ENCODE assay signal across 1 cellular context in the genomic region with DNA sequence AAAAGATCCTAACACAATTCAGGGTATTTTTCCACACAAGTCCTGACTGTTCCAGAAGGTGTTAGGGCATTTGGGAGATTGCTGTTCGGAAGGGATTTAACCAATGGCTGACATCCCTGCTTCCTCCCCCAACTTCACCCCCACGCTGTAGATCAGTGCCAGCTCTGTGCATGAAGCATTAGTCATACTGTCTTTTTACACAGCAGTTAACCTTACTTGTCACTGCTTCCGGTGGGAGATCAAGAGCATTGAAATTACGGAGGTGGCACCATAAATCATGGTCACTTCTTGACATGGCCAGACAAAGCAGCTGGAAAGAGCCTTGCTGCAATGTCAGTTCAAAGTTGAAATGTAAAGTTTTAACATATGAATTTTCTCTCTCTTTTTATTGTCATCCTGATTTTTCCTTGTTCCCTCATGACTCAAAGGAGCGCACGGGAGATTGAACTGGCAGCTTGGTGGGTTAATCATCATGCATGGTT.
TF ChIP-seq lines count a peak whose summit lies in the region.

No MANE protein-coding gene starts in this region.

TF ChIP-seq in IMR-90, 13 proteins besides CTCF, POLR2A, EP300 and RAD21 (continued from another document):
- no peak for TF ChIP-seq ELK1 (IDR thresholded peaks at IDR 0.05; ENCODE audit: borderline replicate concordance, low read depth, low read length)
